ENCODE assay signal across 17 cellular contexts in the genomic region with DNA sequence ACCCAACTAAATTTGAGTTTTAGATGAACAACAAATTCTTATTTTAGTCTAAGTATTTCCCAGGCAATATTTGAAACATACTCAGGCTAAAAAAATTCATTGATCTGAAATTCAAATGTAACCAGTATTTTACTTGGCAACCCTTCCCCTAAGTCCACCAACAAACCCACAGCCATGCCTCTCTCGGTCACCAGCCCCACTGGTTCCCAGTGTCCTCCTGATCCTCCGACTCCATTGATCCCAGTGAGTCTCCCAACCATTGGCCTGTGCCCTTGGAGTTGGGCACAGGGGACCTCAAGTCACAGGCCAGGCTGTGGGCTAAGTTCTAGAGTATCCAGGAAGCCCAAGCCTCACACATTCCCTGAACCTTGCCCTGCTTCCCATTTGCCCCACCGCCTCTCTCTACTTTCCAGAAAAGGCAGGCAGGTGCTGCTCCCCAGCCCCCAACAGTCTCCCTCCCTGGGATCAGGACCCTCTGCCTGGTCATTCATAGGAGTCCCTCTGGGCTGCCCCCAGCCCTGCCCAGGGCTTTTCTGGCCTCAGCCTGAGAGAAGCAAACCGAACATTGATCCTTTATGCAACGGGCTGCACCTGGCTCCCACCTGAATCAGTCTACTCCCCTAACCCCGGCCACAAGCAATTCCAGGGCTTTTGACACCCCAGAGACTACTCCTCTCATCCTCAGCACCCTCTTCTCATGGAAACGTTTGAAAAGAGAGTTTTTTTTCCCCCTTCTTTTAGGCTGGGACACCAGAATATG.
DNase-seq lines count a peak whose midpoint lies in the region; ATAC-seq and TF ChIP-seq lines count a peak whose summit lies in the region.
"Had no signal": no experiment of that assay in that cellular context is flagged by ENCODE, and none has a peak within 500 bp of the region (broad histone marks: within the 10 kb centered on the region; RNA-seq: fewer than 3 reads in every experiment).

No MANE protein-coding gene starts in this region.

- H3K4me2 ChIP-seq in osteoblast (ENCODE audit: insufficient read depth, low read length): no peak overlapping the region

- DNase-seq in right atrium auricular region (ENCODE audit: low spot score): no peak
- no peak for DNase-seq in left cardiac atrium
- DNase-seq in foreskin keratinocyte: no peak
- no peak for DNase-seq in osteoblast (ENCODE audit: insufficient read length, low spot score, missing footprints)
- peak; percentile 43 for DNase-seq in upper lobe of right lung
- DNase-seq in HuH-7.5 (ENCODE audit: low spot score): no peak
- DNase-seq in left colon: no peak
- DNase-seq: activated CD8-positive, alpha-beta T cell treated with anti-CD3 and anti-CD28 coated beads for 36 hours; activated effector memory CD4-positive, alpha-beta T cell treated with Interleukin-2 at 50 U/mL for 16 hours; effector CD8-positive, alpha-beta T cell; foreskin fibroblast; naive B cell; NCI-H2107; NCI-H774; RPMI8226; stimulated activated naive CD4-positive, alpha-beta T cell treated with Interleukin-2 at 50 U/mL for 16 hours had no signal

- H3K4me3 ChIP-seq in right atrium auricular region: no peak overlapping the region
- H3K4me3 ChIP-seq in osteoblast (ENCODE audit: insufficient read depth, low read length): no peak overlapping the region
- no peak overlapping the region for H3K4me3 ChIP-seq in upper lobe of right lung

- H3K36me3 ChIP-seq in right atrium auricular region: no peaks in the 10 kb centered on the region
- H3K36me3 ChIP-seq in osteoblast (ENCODE audit: insufficient read depth, low read length): no peaks in the 10 kb centered on the region
- no peaks in the 10 kb centered on the region for H3K36me3 ChIP-seq in upper lobe of right lung

- TF ChIP-seq CTCF in right atrium auricular region (IDR thresholded peaks at IDR 0.05) (no peak), foreskin keratinocyte (conservative IDR thresholded peaks at IDR 0.05) (no peak), osteoblast (IDR thresholded peaks at IDR 0.05; ENCODE audit: extremely low read depth, low read depth, low read length) (no peak), upper lobe of right lung (IDR thresholded peaks at IDR 0.05) (no peak)

- H2AFZ ChIP-seq in osteoblast (ENCODE audit: low read length): peak overlapping the region; percentile 67

- no peaks in the 10 kb centered on the region for H4K20me1 ChIP-seq in osteoblast (ENCODE audit: insufficient read depth, low read length)

- intact Hi-C loops in left cardiac atrium (cut with DNase I): no loop called here
- intact Hi-C loops in upper lobe of right lung (cut with DNase I): no loop called here
- intact Hi-C loops in left colon (cut with DNase I, micrococcal nuclease): no loop called here

- H3K27ac ChIP-seq in right atrium auricular region (peak overlapping the region; percentile 71 to 78), foreskin keratinocyte (peak overlapping the region; percentile 65), osteoblast (ENCODE audit: low read depth, low read length) (peak overlapping the region; percentile 47), upper lobe of right lung (peak overlapping the region; percentile 60)

- H3K27me3 ChIP-seq in right atrium auricular region (no peaks in the 10 kb centered on the region), foreskin keratinocyte (no peaks in the 10 kb centered on the region), osteoblast (ENCODE audit: insufficient read depth, low read length) (no peaks in the 10 kb centered on the region), upper lobe of right lung (no peaks in the 10 kb centered on the region)

- ATAC-seq in left cardiac atrium (no peak), foreskin keratinocyte (no peak), upper lobe of right lung (no peak), left colon (no peak), GM19452 (IDR thresholded peaks at IDR 0.05; ENCODE audit: unreplicated experiment) (no peak)
- ATAC-seq: activated CD8-positive, alpha-beta T cell treated with anti-CD3 and anti-CD28 coated beads for 36 hours had no signal

- H3K9me3 ChIP-seq in right atrium auricular region (no peaks in the 10 kb centered on the region), osteoblast (ENCODE audit: low read depth, low read length) (no peaks in the 10 kb centered on the region), upper lobe of right lung (no peaks in the 10 kb centered on the region)

- no peaks in the 10 kb centered on the region for H3K79me2 ChIP-seq in osteoblast (ENCODE audit: insufficient read depth, low read length)

- H3K4me1 ChIP-seq in right atrium auricular region (peaks cover 0 to 73% of the 10 kb centered on the region in 2 donors), foreskin keratinocyte (peaks cover 4% of the 10 kb centered on the region), osteoblast (ENCODE audit: insufficient read depth, low read length) (peaks cover 26% of the 10 kb centered on the region), upper lobe of right lung (peaks cover 35% of the 10 kb centered on the region)
